In genomic region chr7:27201231-27202017, GRCh38 we compare ENCODE assay signal across 1 cellular context.
TF ChIP-seq lines count a peak whose summit lies in the region.

No MANE protein-coding gene starts in this region.

TF ChIP-seq in SK-N-SH, 30 proteins besides CTCF, POLR2A, EP300 and RAD21 (continued from another document):
- no peak for TF ChIP-seq NRF1 (IDR thresholded peaks at IDR 0.05; ENCODE audit: low read depth, low read length)
